24 cellular contexts compared by ENCODE assay signal in genomic region chr7:158445421-158446175, GRCh38.
A peak's percentile ranks its signal among the peaks of the same experiment; 100 is the strongest.
DNase-seq lines count a peak whose midpoint lies in the region; ATAC-seq and TF ChIP-seq lines count a peak whose summit lies in the region.
"Had no signal": no experiment of that assay in that cellular context is flagged by ENCODE, and none has a peak within 500 bp of the region (broad histone marks: within the 10 kb centered on the region; RNA-seq: fewer than 3 reads in every experiment).

No MANE protein-coding gene starts in this region.

- H3K27me3 Mint-ChIP-seq in MCF 10A (ENCODE audit: insufficient read depth, unreplicated experiment) = no peaks in the 10 kb centered on the region
- no peaks in the 10 kb centered on the region for H3K27me3 Mint-ChIP-seq in WTC11 (ENCODE audit: low read depth)
- H3K27me3 Mint-ChIP-seq in progenitor cell of endocrine pancreas = no peaks in the 10 kb centered on the region
- H3K27me3 Mint-ChIP-seq: CD8-positive, alpha-beta memory T cell had no signal

- H3K9me3 Mint-ChIP-seq in MCF 10A (ENCODE audit: unreplicated experiment) (peaks cover 15% of the 10 kb centered on the region), WTC11 (peaks cover 16% of the 10 kb centered on the region), progenitor cell of endocrine pancreas (ENCODE audit: low read depth) (peaks cover 6% of the 10 kb centered on the region)

- no peak overlapping the region for H3K4me3 Mint-ChIP-seq in MCF 10A (ENCODE audit: unreplicated experiment)
- H3K4me3 Mint-ChIP-seq in WTC11 = no peak overlapping the region
- H3K4me3 Mint-ChIP-seq in progenitor cell of endocrine pancreas (ENCODE audit: low read depth) = no peak overlapping the region
- H3K4me3 Mint-ChIP-seq: CD8-positive, alpha-beta memory T cell had no signal

- H3K4me1 Mint-ChIP-seq in MCF 10A (ENCODE audit: insufficient read depth, unreplicated experiment) (peaks cover 6% of the 10 kb centered on the region), WTC11 (peaks cover 16% of the 10 kb centered on the region), progenitor cell of endocrine pancreas (ENCODE audit: low read depth) (peaks cover 11% of the 10 kb centered on the region)
- H3K4me1 Mint-ChIP-seq: CD8-positive, alpha-beta memory T cell had no signal

- DNase-seq in MCF 10A (ENCODE audit: unreplicated experiment) (no peak), mammary epithelial cell (no peak), WTC11 (ENCODE audit: low spot score) (peak; percentile 36), mesenteric fat pad (ENCODE audit: low spot score) (peak; percentile 85), upper lobe of right lung (no peak), progenitor cell of endocrine pancreas (ENCODE audit: low spot score, unreplicated experiment) (no peak), HEK293T (ENCODE audit: extremely low spot score) (no peak)
- no peak for DNase-seq in stimulated activated CD4-positive, alpha-beta T cell treated with anti-CD3 and anti-CD28 coated beads, Interleukin-4, amount 100 ng/mL, for 24 hours
- DNase-seq: ACHN; Calu3; CD8-positive, alpha-beta memory T cell; DMS153; NCI-H1105; NCI-H2081; NCI-H2171; NCI-H345; NCI-H524; NCI-H774 had no signal

- H3K36me3 Mint-ChIP-seq in MCF 10A (ENCODE audit: insufficient read depth, unreplicated experiment) = peaks cover 16% of the 10 kb centered on the region
- H3K36me3 Mint-ChIP-seq in WTC11 = peaks cover 7% of the 10 kb centered on the region; the same call in 1 of the 2 replicates
- H3K36me3 Mint-ChIP-seq in progenitor cell of endocrine pancreas (ENCODE audit: insufficient read depth) = no peaks in the 10 kb centered on the region
- H3K36me3 Mint-ChIP-seq: CD8-positive, alpha-beta memory T cell had no signal

- H3K27ac Mint-ChIP-seq in MCF 10A (ENCODE audit: low read depth, unreplicated experiment) (peak overlapping the region; percentile 17), WTC11 (no peak overlapping the region), progenitor cell of endocrine pancreas (no peak overlapping the region)

- no peaks in the 10 kb centered on the region for H4K20me1 ChIP-seq in mammary epithelial cell (ENCODE audit: insufficient read depth, low read length)

- BruUV-seq in MCF 10A (replicated peaks; lab: Mats Ljungman, UMichigan) = no TSS peak
- BruUV-seq in mammary epithelial cell (replicated peaks; lab: Mats Ljungman, UMichigan) = no TSS peak

- H2AFZ ChIP-seq in mammary epithelial cell (ENCODE audit: low read depth, low read length) = no peak overlapping the region

- H3K79me2 ChIP-seq in mammary epithelial cell (ENCODE audit: insufficient read depth, low read length) = no peaks in the 10 kb centered on the region

- ATAC-seq in WTC11 = peak; percentile 77
- ATAC-seq in upper lobe of right lung = peak; percentile 4
- ATAC-seq: Right ventricle myocardium inferior had no signal

- H3K9ac ChIP-seq in mammary epithelial cell (ENCODE audit: insufficient read depth, low read length) = no peak overlapping the region
- H3K9ac ChIP-seq: KMS-11 had no signal

- no peak for TF ChIP-seq CTCF in MCF 10A (IDR thresholded peaks at IDR 0.05; ENCODE audit: unreplicated experiment)
- TF ChIP-seq CTCF in mammary epithelial cell (conservative IDR thresholded peaks at IDR 0.05 in 1 of 2, IDR thresholded peaks at IDR 0.05 in 1 of 2; ENCODE audit: extremely low read depth in 1 of 2, insufficient read depth in 1 of 2, low read depth in 1 of 2, low read length in 2 of 2) = no peak
- no peak for TF ChIP-seq CTCF in WTC11 (IDR thresholded peaks at IDR 0.05)
- no peak for TF ChIP-seq CTCF in upper lobe of right lung (IDR thresholded peaks at IDR 0.05)
- TF ChIP-seq CTCF in progenitor cell of endocrine pancreas (IDR thresholded peaks at IDR 0.05; ENCODE audit: unreplicated experiment) = no peak

- H3K36me3 ChIP-seq in mammary epithelial cell (ENCODE audit: insufficient read depth, low read length) (no peaks in the 10 kb centered on the region), upper lobe of right lung (no peaks in the 10 kb centered on the region)
- H3K36me3 ChIP-seq: SJSA1 had no signal

- no peak overlapping the region for H3K27ac ChIP-seq in mammary epithelial cell (ENCODE audit: insufficient read depth, low read depth, low read length)
- H3K27ac ChIP-seq in upper lobe of right lung = no peak overlapping the region
- H3K27ac ChIP-seq: 22Rv1, C4-2B, HL-60, KMS-11, SJSA1 had no signal

- H3K9me3 ChIP-seq in mammary epithelial cell (replicated peaks; ENCODE audit: insufficient read depth, low read length) = peaks cover 30% of the 10 kb centered on the region
- no peaks in the 10 kb centered on the region for H3K9me3 ChIP-seq in upper lobe of right lung
- H3K9me3 ChIP-seq: SJSA1 had no signal

- no peak overlapping the region for H3K4me2 ChIP-seq in mammary epithelial cell (ENCODE audit: insufficient read depth, low read depth, low read length)
- H3K4me2 ChIP-seq: KMS-11 had no signal

- POLR2A ChIA-PET in MCF 10A (lab: Yijun Ruan, JAX) (no interaction called here), WTC11 (lab: Charles Lee) (interaction anchor here (0.6 kb wide), 1 partner anchor 597 kb away, joined by 3 read pairs; no protein-coding TSS in a partner anchor), HEK293T (lab: Yijun Ruan, JAX) (no interaction called here)

- H3K27me3 ChIP-seq in mammary epithelial cell (ENCODE audit: insufficient read depth, low read length) (no peaks in the 10 kb centered on the region), upper lobe of right lung (no peaks in the 10 kb centered on the region)
- H3K27me3 ChIP-seq: SJSA1 had no signal

- CTCF ChIA-PET in MCF 10A (lab: Yijun Ruan, JAX) = interaction anchor here (0.7 kb wide), 1 partner anchor 761 kb away, joined by 4 read pairs; no protein-coding TSS in a partner anchor
- CTCF ChIA-PET in mammary epithelial cell (lab: Charles Lee; ENCODE audit: low non-redundant PET) = no interaction called here
- CTCF ChIA-PET in WTC11 (lab: Charles Lee) = interaction anchor here (0.7 to 3.7 kb wide), 7 partner anchors 15 to 117 kb away, joined by 3 to 17 read pairs (median 5); no protein-coding TSS in a partner anchor
- CTCF ChIA-PET in HEK293T (lab: Yijun Ruan, JAX) = no interaction called here

- dilution Hi-C loops in mammary epithelial cell (cut with HindIII; ENCODE audit: low sequenced_read_pairs) = no loop called here

- H3K4me3 ChIP-seq in mammary epithelial cell (replicated peaks in 1 of 3; ENCODE audit: insufficient read depth in 1 of 3, low read depth in 2 of 3, low read length in 3 of 3) = no peak overlapping the region
- no peak overlapping the region for H3K4me3 ChIP-seq in upper lobe of right lung
- H3K4me3 ChIP-seq: SJSA1 had no signal

- whole genome bisulfite sequencing in mammary epithelial cell (ENCODE audit: low coverage, missing lambda C conversion rate) = 81% methylated on average over 6 of the region's 30 CpGs

- intact Hi-C loops in MCF 10A (cut with micrococcal nuclease) (no loop called here), mammary epithelial cell (cut with micrococcal nuclease) (no loop called here), upper lobe of right lung (cut with DNase I) (no loop called here)

- no peaks in the 10 kb centered on the region for H3K4me1 ChIP-seq in mammary epithelial cell (ENCODE audit: insufficient read depth, low read length)
- H3K4me1 ChIP-seq in upper lobe of right lung = no peaks in the 10 kb centered on the region
- H3K4me1 ChIP-seq: SJSA1 had no signal

- in situ Hi-C loops in mammary epithelial cell (cut with MboI; ENCODE audit: low sequenced_read_pairs in 2 of 2) = no loop called here

TF ChIP-seq in WTC11, 78 proteins besides CTCF, POLR2A, EP300 and RAD21 (continues in another document):
- TF ChIP-seq USF2 (CRISPR knock-in tag; IDR thresholded peaks at IDR 0.05) = no peak
- no peak for TF ChIP-seq NR2C2 (CRISPR knock-in tag; IDR thresholded peaks at IDR 0.05)
- TF ChIP-seq, protein P1, sequence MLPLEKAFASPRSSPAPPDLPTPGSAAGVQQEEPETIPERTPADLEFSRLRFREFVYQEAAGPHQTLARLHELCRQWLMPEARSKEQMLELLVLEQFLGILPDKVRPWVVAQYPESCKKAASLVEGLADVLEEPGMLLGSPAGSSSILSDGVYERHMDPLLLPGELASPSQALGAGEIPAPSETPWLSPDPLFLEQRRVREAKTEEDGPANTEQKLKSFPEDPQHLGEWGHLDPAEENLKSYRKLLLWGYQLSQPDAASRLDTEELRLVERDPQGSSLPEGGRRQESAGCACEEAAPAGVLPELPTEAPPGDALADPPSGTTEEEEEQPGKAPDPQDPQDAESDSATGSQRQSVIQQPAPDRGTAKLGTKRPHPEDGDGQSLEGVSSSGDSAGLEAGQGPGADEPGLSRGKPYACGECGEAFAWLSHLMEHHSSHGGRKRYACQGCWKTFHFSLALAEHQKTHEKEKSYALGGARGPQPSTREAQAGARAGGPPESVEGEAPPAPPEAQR (CRISPR knock-in tag; IDR thresholded peaks at IDR 0.05) = no peak
- TF ChIP-seq PRRX2 (CRISPR knock-in tag; IDR thresholded peaks at IDR 0.05) = no peak

TF ChIP-seq in HEK293T, 16 proteins besides CTCF, POLR2A, EP300 and RAD21:
- TF ChIP-seq FOXK2 (IDR thresholded peaks at IDR 0.05) (no peak), L3MBTL2 (conservative IDR thresholded peaks at IDR 0.05) (no peak), ARNT (IDR thresholded peaks at IDR 0.05) (no peak), ELF4 (IDR thresholded peaks at IDR 0.05) (no peak), TARDBP (IDR thresholded peaks at IDR 0.05) (no peak), ZNF384 (IDR thresholded peaks at IDR 0.05) (no peak), HDGF (IDR thresholded peaks at IDR 0.05; ENCODE audit: borderline replicate concordance) (no peak), FOXM1 (IDR thresholded peaks at IDR 0.05; ENCODE audit: borderline replicate concordance) (no peak), FOXA1 (IDR thresholded peaks at IDR 0.05) (no peak), SP1 (IDR thresholded peaks at IDR 0.05) (no peak), LEF1 (IDR thresholded peaks at IDR 0.05; ENCODE audit: borderline replicate concordance) (no peak), CTBP1 (IDR thresholded peaks at IDR 0.05; ENCODE audit: borderline replicate concordance) (no peak), BHLHE40 (IDR thresholded peaks at IDR 0.05; ENCODE audit: borderline replicate concordance) (no peak), NFRKB (IDR thresholded peaks at IDR 0.05) (no peak), SUZ12 (IDR thresholded peaks at IDR 0.05) (no peak)
- TF ChIP-seq, protein P2, sequence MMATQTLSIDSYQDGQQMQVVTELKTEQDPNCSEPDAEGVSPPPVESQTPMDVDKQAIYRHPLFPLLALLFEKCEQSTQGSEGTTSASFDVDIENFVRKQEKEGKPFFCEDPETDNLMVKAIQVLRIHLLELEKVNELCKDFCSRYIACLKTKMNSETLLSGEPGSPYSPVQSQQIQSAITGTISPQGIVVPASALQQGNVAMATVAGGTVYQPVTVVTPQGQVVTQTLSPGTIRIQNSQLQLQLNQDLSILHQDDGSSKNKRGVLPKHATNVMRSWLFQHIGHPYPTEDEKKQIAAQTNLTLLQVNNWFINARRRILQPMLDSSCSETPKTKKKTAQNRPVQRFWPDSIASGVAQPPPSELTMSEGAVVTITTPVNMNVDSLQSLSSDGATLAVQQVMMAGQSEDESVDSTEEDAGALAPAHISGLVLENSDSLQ (IDR thresholded peaks at IDR 0.05) = no peak

Comparison
In these comparisons a context has a peak if more than half of its experiments do, and no peak if none do; other contexts are left out.
1. CTCF ChIA-PET loops: an anchor here in MCF 10A (0.7 kb wide) and WTC11 (0.7 to 3.7 kb wide); none called in mammary epithelial cell and HEK293T.
2. DNase-seq: peak in WTC11 (single experiment) and mesenteric fat pad (single experiment); none in MCF 10A (single experiment), mammary epithelial cell (single experiment), upper lobe of right lung (single experiment), progenitor cell of endocrine pancreas (single experiment), HEK293T (single experiment) and stimulated activated CD4-positive, alpha-beta T cell treated with anti-CD3 and anti-CD28 coated beads, Interleukin-4, amount 100 ng/mL, for 24 hours (single experiment).